Comparison of ENCODE assay signal across 9 cellular contexts in the genomic region with DNA sequence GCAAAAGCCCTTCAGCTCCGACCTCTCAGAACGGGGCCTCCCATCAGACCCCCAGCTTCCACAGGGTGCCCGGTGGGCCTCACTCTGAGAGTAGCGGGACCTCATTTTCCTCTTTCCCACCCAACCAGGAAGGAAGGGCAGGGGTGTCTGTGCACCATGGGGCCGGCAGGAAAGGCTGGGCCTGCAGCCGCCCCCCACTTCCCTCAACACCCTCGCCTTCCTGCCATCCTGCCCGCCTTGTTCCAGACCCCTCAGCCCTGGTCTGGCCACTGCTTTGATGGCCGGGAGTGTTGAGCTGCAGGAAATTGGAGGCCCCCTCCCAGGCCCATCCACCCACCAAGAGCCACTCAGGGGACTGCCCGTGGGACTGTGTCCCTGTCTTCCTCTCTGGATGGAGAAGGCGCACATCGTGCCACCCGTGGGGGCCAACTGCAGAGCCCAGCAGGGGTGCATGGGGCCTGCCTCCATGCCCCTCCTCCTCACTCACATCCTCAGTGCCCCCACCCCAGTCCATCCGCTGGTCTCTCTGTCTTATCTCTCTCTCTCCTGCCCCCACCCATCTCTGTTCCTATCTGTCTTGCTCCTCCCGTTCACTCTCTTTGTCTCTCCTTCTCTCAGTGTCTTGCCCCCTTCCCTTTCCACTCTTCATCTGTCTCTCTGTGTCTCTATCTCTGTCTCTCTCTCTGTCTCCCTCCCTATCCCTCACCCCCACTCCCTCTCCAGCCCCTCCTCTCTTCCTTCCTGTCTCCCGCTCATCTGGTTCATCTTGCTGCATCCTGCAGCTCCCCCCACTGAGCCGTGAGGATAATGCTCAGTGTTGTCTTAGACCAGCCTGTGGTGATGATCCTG. TPM values are rescaled to one million over a fixed set of nuclear protein-coding genes. Genes with fewer than 3 reads are reported as not detected.
DNase-seq lines count a peak whose midpoint lies in the region; ATAC-seq and TF ChIP-seq lines count a peak whose summit lies in the region.
"Had no signal": no experiment of that assay in that cellular context is flagged by ENCODE, and none has a peak within 500 bp of the region (broad histone marks: within the 10 kb centered on the region; RNA-seq: fewer than 3 reads in every experiment).

No MANE protein-coding gene starts in this region.

- H3K4me2 ChIP-seq in GM23338 (peak overlapping the region; percentile 94), smooth muscle cell (peak overlapping the region; percentile 90)

- H4K20me1 ChIP-seq in GM23338 (replicated peaks; ENCODE audit: insufficient read depth) (peaks cover 7% of the 10 kb centered on the region), smooth muscle cell (ENCODE audit: low read depth) (peaks cover 25% of the 10 kb centered on the region)

- H3F3A ChIP-seq in GM23338 (replicated peaks; ENCODE audit: low read depth) (peaks cover 14% of the 10 kb centered on the region), smooth muscle cell (ENCODE audit: low read depth) (peaks cover 51% of the 10 kb centered on the region)

- H3K36me3 Mint-ChIP-seq in GM23338 (ENCODE audit: low read depth): no peaks in the 10 kb centered on the region

- WGBS in smooth muscle cell (ENCODE audit: low lambda C conversion rate): 42% methylated on average over 15 of the region's 17 CpGs

- H3K27ac Mint-ChIP-seq in GM23338: no peak overlapping the region

- H2AFZ ChIP-seq in GM23338 (no peak overlapping the region), smooth muscle cell (ENCODE audit: low read depth) (no peak overlapping the region)

- no peak overlapping the region for H3K4me3 ChIP-seq in GM23338
- peak overlapping the region; percentile 84; the same call in 1 of the 2 replicates for H3K4me3 ChIP-seq in SK-N-MC
- no peak overlapping the region for H3K4me3 ChIP-seq in foreskin fibroblast (ENCODE audit: low read depth in 1 of 2, low read length in 2 of 2)
- H3K4me3 ChIP-seq in smooth muscle cell: no peak overlapping the region
- H3K4me3 ChIP-seq: body of pancreas had no signal

- H3K27ac ChIP-seq in GM23338 (ENCODE audit: low read depth): no peak overlapping the region
- H3K27ac ChIP-seq in SK-N-MC: no peak overlapping the region
- peak overlapping the region; percentile 93 for H3K27ac ChIP-seq in smooth muscle cell (ENCODE audit: low read depth)

- H3K4me1 ChIP-seq in GM23338 (ENCODE audit: insufficient read depth) (peaks cover 40% of the 10 kb centered on the region; the same call in 1 of the 2 replicates), smooth muscle cell (ENCODE audit: low read depth) (peaks cover 13% of the 10 kb centered on the region)

- peaks cover 4% of the 10 kb centered on the region; the same call in 1 of the 2 replicates for H3K79me2 ChIP-seq in GM23338 (replicated peaks; ENCODE audit: insufficient read depth)
- H3K79me2 ChIP-seq in smooth muscle cell (ENCODE audit: low read depth): peaks cover 30% of the 10 kb centered on the region

- no peaks in the 10 kb centered on the region for H3K36me3 ChIP-seq in GM23338 (ENCODE audit: insufficient read depth)
- H3K36me3 ChIP-seq in SK-N-MC (ENCODE audit: insufficient read depth, low read length): no peaks in the 10 kb centered on the region
- no peaks in the 10 kb centered on the region for H3K36me3 ChIP-seq in smooth muscle cell (ENCODE audit: low read depth)

- peaks cover 38% of the 10 kb centered on the region for H3K27me3 Mint-ChIP-seq in GM23338 (ENCODE audit: insufficient read depth, low read depth, poor library complexity)

- peak; percentile 17 for ATAC-seq in GM23338
- ATAC-seq in GM21367 (IDR thresholded peaks at IDR 0.05; ENCODE audit: unreplicated experiment): no peak
- ATAC-seq in GM21737 (IDR thresholded peaks at IDR 0.05; ENCODE audit: unreplicated experiment): no peak
- ATAC-seq: body of pancreas had no signal

- peak; percentile 81 for DNase-seq in A172 (ENCODE audit: low spot score)
- DNase-seq in GM23338 (ENCODE audit: low spot score): peak; percentile 78
- no peak for DNase-seq in SK-N-MC (ENCODE audit: low read depth, low spot score)
- peak in 1 of 2 donors; percentile 77 for DNase-seq in foreskin fibroblast
- DNase-seq in smooth muscle cell (lab: John Stamatoyannopoulos, UW; ENCODE audit: unreplicated experiment): no peak
- no peak for DNase-seq in activated gamma-delta T cell treated with Interleukin-2 at 50 U/mL for 16 hours

- peak overlapping the region; percentile 1; the same call in 1 of the 3 replicates for H3K4me3 Mint-ChIP-seq in GM23338

- H3K27me3 ChIP-seq in GM23338 (ENCODE audit: insufficient read depth) (peaks cover 42% of the 10 kb centered on the region), smooth muscle cell (ENCODE audit: low read depth) (no peaks in the 10 kb centered on the region)
- H3K27me3 ChIP-seq: body of pancreas had no signal

- H3K9me3 Mint-ChIP-seq in GM23338: no peaks in the 10 kb centered on the region; the same call in 2 of the 3 replicates

- H3K9me3 ChIP-seq in SK-N-MC (ENCODE audit: low read depth, low read length) (no peaks in the 10 kb centered on the region), smooth muscle cell (replicated peaks; ENCODE audit: low read depth) (no peaks in the 10 kb centered on the region)
- H3K9me3 ChIP-seq: body of pancreas had no signal

- H3K9ac ChIP-seq in SK-N-MC (ENCODE audit: insufficient read length) (peak overlapping the region; percentile 81), smooth muscle cell (ENCODE audit: low read depth) (peak overlapping the region; percentile 75)

- peak; percentile 37 to 86 for TF ChIP-seq CTCF in GM23338 (conservative IDR thresholded peaks at IDR 0.05; ENCODE audit: low read depth in 2 of 2)
- peak; percentile 24 for TF ChIP-seq CTCF in foreskin fibroblast (IDR thresholded peaks at IDR 0.05; ENCODE audit: low read depth, low read length)
- no peak for TF ChIP-seq CTCF in smooth muscle cell (IDR thresholded peaks at IDR 0.05; ENCODE audit: borderline replicate concordance, insufficient read depth, poor library complexity, severe bottlenecking)

- H3K4me1 Mint-ChIP-seq in GM23338: peaks cover 47% of the 10 kb centered on the region

- H3K9me2 ChIP-seq in GM23338 (ENCODE audit: insufficient read depth): no peaks in the 10 kb centered on the region

TF ChIP-seq in GM23338, 12 proteins besides CTCF, POLR2A, EP300 and RAD21:
- TF ChIP-seq ZNF114 (CRISPR knock-in tag; IDR thresholded peaks at IDR 0.05) (no peak), POLR2AphosphoS5 (IDR thresholded peaks at IDR 0.05; ENCODE audit: low read depth) (no peak), EZH2phosphoT487 (IDR thresholded peaks at IDR 0.05; ENCODE audit: unreplicated experiment) (no peak)
- TF ChIP-seq, protein P1, sequence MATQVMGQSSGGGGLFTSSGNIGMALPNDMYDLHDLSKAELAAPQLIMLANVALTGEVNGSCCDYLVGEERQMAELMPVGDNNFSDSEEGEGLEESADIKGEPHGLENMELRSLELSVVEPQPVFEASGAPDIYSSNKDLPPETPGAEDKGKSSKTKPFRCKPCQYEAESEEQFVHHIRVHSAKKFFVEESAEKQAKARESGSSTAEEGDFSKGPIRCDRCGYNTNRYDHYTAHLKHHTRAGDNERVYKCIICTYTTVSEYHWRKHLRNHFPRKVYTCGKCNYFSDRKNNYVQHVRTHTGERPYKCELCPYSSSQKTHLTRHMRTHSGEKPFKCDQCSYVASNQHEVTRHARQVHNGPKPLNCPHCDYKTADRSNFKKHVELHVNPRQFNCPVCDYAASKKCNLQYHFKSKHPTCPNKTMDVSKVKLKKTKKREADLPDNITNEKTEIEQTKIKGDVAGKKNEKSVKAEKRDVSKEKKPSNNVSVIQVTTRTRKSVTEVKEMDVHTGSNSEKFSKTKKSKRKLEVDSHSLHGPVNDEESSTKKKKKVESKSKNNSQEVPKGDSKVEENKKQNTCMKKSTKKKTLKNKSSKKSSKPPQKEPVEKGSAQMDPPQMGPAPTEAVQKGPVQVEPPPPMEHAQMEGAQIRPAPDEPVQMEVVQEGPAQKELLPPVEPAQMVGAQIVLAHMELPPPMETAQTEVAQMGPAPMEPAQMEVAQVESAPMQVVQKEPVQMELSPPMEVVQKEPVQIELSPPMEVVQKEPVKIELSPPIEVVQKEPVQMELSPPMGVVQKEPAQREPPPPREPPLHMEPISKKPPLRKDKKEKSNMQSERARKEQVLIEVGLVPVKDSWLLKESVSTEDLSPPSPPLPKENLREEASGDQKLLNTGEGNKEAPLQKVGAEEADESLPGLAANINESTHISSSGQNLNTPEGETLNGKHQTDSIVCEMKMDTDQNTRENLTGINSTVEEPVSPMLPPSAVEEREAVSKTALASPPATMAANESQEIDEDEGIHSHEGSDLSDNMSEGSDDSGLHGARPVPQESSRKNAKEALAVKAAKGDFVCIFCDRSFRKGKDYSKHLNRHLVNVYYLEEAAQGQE (IDR thresholded peaks at IDR 0.05; ENCODE audit: unreplicated experiment): no peak
- TF ChIP-seq, protein P2, sequence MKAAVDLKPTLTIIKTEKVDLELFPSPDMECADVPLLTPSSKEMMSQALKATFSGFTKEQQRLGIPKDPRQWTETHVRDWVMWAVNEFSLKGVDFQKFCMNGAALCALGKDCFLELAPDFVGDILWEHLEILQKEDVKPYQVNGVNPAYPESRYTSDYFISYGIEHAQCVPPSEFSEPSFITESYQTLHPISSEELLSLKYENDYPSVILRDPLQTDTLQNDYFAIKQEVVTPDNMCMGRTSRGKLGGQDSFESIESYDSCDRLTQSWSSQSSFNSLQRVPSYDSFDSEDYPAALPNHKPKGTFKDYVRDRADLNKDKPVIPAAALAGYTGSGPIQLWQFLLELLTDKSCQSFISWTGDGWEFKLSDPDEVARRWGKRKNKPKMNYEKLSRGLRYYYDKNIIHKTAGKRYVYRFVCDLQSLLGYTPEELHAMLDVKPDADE (IDR thresholded peaks at IDR 0.05): peak; percentile 27; the same call in 1 of the 2 replicates

RNA-seq across cellular contexts. Expression of a gene that starts 1.8 kb away (rescaled TPM):
- 210 and 219 TPM in 2 replicates for total RNA-seq in A172 (2014; rRNA removed; shearing (Covaris generic))
- 30.7 and 60.4 TPM in 2 replicates for total RNA-seq in GM23338 (2014; rRNA removed; shearing (Covaris generic))
- 13.3 and 14.7 TPM in 2 replicates for polyA plus RNA-seq in GM23338 (2016; fragmentation: Nextera tagmentation; extraction: Ambion mirVana)
- 71.2 and 94.3 TPM in 2 replicates for total RNA-seq in smooth muscle cell
- 75.8 and 130 TPM in 2 replicates for polyA plus RNA-seq in smooth muscle cell

Comparison
In these comparisons a context has a peak if more than half of its experiments do, and no peak if none do; other contexts are left out.
1. DNase-seq: peak in A172 (single experiment) and GM23338 (single experiment); none in SK-N-MC (single experiment), smooth muscle cell (single experiment) and activated gamma-delta T cell treated with Interleukin-2 at 50 U/mL for 16 hours (single experiment).